In genomic region chr3:72571052-72571451, GRCh38 we compare ENCODE assay signal across 1 cellular context.
TF ChIP-seq lines count a peak whose summit lies in the region.

No MANE protein-coding gene starts in this region.

TF ChIP-seq in GM23338, 12 proteins besides CTCF, POLR2A, EP300 and RAD21 (continued from another document):
- TF ChIP-seq, protein P1, sequence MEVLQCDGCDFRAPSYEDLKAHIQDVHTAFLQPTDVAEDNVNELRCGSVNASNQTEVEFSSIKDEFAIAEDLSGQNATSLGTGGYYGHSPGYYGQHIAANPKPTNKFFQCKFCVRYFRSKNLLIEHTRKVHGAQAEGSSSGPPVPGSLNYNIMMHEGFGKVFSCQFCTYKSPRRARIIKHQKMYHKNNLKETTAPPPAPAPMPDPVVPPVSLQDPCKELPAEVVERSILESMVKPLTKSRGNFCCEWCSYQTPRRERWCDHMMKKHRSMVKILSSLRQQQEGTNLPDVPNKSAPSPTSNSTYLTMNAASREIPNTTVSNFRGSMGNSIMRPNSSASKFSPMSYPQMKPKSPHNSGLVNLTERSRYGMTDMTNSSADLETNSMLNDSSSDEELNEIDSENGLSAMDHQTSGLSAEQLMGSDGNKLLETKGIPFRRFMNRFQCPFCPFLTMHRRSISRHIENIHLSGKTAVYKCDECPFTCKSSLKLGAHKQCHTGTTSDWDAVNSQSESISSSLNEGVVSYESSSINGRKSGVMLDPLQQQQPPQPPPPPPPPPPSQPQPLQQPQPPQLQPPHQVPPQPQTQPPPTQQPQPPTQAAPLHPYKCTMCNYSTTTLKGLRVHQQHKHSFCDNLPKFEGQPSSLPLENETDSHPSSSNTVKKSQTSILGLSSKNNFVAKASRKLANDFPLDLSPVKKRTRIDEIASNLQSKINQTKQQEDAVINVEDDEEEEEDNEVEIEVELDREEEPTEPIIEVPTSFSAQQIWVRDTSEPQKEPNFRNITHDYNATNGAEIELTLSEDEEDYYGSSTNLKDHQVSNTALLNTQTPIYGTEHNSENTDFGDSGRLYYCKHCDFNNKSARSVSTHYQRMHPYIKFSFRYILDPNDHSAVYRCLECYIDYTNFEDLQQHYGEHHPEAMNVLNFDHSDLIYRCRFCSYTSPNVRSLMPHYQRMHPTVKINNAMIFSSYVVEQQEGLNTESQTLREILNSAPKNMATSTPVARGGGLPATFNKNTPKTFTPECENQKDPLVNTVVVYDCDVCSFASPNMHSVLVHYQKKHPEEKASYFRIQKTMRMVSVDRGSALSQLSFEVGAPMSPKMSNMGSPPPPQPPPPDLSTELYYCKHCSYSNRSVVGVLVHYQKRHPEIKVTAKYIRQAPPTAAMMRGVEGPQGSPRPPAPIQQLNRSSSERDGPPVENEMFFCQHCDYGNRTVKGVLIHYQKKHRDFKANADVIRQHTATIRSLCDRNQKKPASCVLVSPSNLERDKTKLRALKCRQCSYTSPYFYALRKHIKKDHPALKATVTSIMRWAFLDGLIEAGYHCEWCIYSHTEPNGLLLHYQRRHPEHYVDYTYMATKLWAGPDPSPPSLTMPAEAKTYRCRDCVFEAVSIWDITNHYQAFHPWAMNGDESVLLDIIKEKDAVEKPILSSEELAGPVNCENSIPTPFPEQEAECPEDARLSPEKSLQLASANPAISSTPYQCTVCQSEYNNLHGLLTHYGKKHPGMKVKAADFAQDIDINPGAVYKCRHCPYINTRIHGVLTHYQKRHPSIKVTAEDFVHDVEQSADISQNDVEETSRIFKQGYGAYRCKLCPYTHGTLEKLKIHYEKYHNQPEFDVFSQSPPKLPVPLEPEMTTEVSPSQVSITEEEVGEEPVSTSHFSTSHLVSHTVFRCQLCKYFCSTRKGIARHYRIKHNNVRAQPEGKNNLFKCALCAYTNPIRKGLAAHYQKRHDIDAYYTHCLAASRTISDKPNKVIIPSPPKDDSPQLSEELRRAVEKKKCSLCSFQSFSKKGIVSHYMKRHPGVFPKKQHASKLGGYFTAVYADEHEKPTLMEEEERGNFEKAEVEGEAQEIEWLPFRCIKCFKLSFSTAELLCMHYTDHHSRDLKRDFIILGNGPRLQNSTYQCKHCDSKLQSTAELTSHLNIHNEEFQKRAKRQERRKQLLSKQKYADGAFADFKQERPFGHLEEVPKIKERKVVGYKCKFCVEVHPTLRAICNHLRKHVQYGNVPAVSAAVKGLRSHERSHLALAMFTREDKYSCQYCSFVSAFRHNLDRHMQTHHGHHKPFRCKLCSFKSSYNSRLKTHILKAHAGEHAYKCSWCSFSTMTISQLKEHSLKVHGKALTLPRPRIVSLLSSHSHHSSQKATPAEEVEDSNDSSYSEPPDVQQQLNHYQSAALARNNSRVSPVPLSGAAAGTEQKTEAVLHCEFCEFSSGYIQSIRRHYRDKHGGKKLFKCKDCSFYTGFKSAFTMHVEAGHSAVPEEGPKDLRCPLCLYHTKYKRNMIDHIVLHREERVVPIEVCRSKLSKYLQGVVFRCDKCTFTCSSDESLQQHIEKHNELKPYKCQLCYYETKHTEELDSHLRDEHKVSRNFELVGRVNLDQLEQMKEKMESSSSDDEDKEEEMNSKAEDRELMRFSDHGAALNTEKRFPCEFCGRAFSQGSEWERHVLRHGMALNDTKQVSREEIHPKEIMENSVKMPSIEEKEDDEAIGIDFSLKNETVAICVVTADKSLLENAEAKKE (CRISPR knock-in tag; IDR thresholded peaks at IDR 0.05) = no peak
- TF ChIP-seq ZNF114 (CRISPR knock-in tag; IDR thresholded peaks at IDR 0.05) (no peak), EZH2 (IDR thresholded peaks at IDR 0.05; ENCODE audit: low read depth, unreplicated experiment) (no peak), STAT1 (IDR thresholded peaks at IDR 0.05; ENCODE audit: unreplicated experiment) (no peak), EZH2phosphoT487 (IDR thresholded peaks at IDR 0.05; ENCODE audit: unreplicated experiment) (no peak), JUNB (IDR thresholded peaks at IDR 0.05; ENCODE audit: unreplicated experiment) (no peak), POLR2AphosphoS5 (IDR thresholded peaks at IDR 0.05; ENCODE audit: low read depth) (no peak), ZNF331 (CRISPR knock-in tag; IDR thresholded peaks at IDR 0.05; ENCODE audit: low read depth) (no peak), CREB1 (CRISPR knock-in tag; IDR thresholded peaks at IDR 0.05; ENCODE audit: low read depth) (no peak)
